20 cellular contexts compared by ENCODE assay signal in the genomic region with DNA sequence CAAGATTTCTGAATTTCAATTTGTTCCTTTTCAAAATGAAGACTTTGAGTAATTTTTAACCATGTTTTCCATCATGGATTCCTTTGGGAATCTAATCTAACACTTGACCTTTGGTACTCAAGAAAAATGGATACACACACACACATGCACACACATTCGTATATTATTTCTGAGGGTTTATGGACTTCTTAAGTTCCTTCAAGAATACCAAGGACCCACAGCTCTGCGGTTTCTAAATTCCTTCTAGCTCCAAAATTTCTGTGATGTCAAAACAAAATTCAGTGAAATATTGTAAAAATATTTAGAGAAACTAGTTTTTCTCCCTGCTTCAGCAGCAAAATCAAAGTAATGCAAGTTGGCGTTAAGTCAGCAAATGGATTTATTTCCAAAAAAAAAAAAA.
"Had no signal": no experiment of that assay in that cellular context is flagged by ENCODE, and none has a peak within 500 bp of the region (broad histone marks: within the 10 kb centered on the region; RNA-seq: fewer than 3 reads in every experiment).

No MANE protein-coding gene starts in this region.

- H3K27me3 ChIP-seq: dorsolateral prefrontal cortex, esophagus muscularis mucosa, gastrocnemius medialis, heart right ventricle, left lung had no signal

- H3K4me1 ChIP-seq: left lung, lower lobe of right lung had no signal

- H3K4me1 Mint-ChIP-seq: mesothelial cell of epicardium had no signal

- H3K4me3 Mint-ChIP-seq: mesothelial cell of epicardium had no signal

- DNase-seq: dermis blood vessel endothelial cell; dorsolateral prefrontal cortex; effector CD4-positive, alpha-beta T cell; effector memory CD4-positive, alpha-beta T cell; foreskin fibroblast; foreskin melanocyte; gastrocnemius medialis; glutamatergic neuron; head of caudate nucleus; heart right ventricle; hippocampal formation; left cardiac atrium; left lung; left ventricle myocardium superior; lower lobe of right lung; mesenchymal stem cell; mucosa of descending colon had no signal

- H3K36me3 Mint-ChIP-seq: mesothelial cell of epicardium had no signal

- H3K27ac Mint-ChIP-seq: mesothelial cell of epicardium had no signal

- H3K36me3 ChIP-seq: esophagus muscularis mucosa, gastrocnemius medialis, heart right ventricle, left lung, lower lobe of right lung had no signal

- H3K4me3 ChIP-seq: coronary artery, dorsolateral prefrontal cortex, esophagus muscularis mucosa, gastrocnemius medialis, heart right ventricle, left lung, lower lobe of right lung, mucosa of descending colon had no signal

- H3K9me3 ChIP-seq: esophagus muscularis mucosa, gastrocnemius medialis, heart right ventricle, left lung, lower lobe of right lung, mucosa of descending colon had no signal

- ATAC-seq: gastrocnemius medialis, heart right ventricle, left cardiac atrium, left lung, left ventricle myocardium superior, lower lobe of right lung, mucosa of descending colon had no signal

- H3K27ac ChIP-seq: coronary artery, dorsolateral prefrontal cortex, esophagus muscularis mucosa, gastrocnemius medialis, heart right ventricle, left lung, lower lobe of right lung had no signal
